ENCODE assay signal across 19 cellular contexts in the genomic region with DNA sequence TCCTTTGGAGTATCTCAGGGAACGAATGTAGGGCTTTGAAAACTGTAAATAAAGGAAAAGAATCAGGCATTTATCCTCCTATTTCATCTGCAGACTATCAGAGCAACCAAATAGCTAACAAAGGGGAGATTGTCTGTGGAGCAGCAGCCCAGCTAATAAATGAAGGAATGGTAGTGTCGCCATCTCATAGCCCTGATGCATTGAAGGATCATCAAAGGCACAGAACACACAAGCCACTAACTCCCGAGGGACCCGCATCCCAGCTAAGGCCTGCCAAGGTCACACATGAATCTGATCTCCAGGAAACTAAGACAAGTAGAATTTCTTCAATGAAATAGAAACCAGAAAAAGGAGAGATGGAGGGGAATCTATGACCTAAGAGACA. TPM values are rescaled to one million over a fixed set of nuclear protein-coding genes. Genes with fewer than 3 reads are reported as not detected.
A peak's percentile ranks its signal among the peaks of the same experiment; 100 is the strongest.
DNase-seq lines count a peak whose midpoint lies in the region; ATAC-seq and TF ChIP-seq lines count a peak whose summit lies in the region.
"Had no signal": no experiment of that assay in that cellular context is flagged by ENCODE, and none has a peak within 500 bp of the region (broad histone marks: within the 10 kb centered on the region; RNA-seq: fewer than 3 reads in every experiment).

No MANE protein-coding gene starts in this region.

- H3K9ac ChIP-seq in BLaER1: no peak overlapping the region

- H3K27me3 ChIP-seq in BLaER1: no peaks in the 10 kb centered on the region
- H3K27me3 ChIP-seq: right atrium auricular region had no signal

- H3K4me3 ChIP-seq in BLaER1: no peak overlapping the region
- H3K4me3 ChIP-seq in coronary artery: peak overlapping the region; percentile 23
- H3K4me3 ChIP-seq: right atrium auricular region had no signal

- H3K4me3 Mint-ChIP-seq in HFFc6 (peak overlapping the region; percentile 68; the same call in 1 of the 2 replicates), neural crest cell (peak overlapping the region; percentile 49)
- H3K4me3 Mint-ChIP-seq: activated naive CD8-positive, alpha-beta T cell treated with anti-CD3 and anti-CD28 coated beads, Interleukin-2, amount 50 U/mL, for 24 hours; H9 had no signal

- ATAC-seq in GM18858 (IDR thresholded peaks at IDR 0.05; ENCODE audit: unreplicated experiment) (no peak), HG03342 (IDR thresholded peaks at IDR 0.05; ENCODE audit: unreplicated experiment) (no peak)
- ATAC-seq: activated naive CD8-positive, alpha-beta T cell treated with anti-CD3 and anti-CD28 coated beads, Interleukin-2, amount 50 U/mL, for 24 hours had no signal

- H3K9me3 ChIP-seq in BLaER1: no peaks in the 10 kb centered on the region
- H3K9me3 ChIP-seq: right atrium auricular region had no signal

- H3K36me3 ChIP-seq in BLaER1: peaks cover 41% of the 10 kb centered on the region

- TF ChIP-seq CTCF in HFFc6 (IDR thresholded peaks at IDR 0.05): no peak
- TF ChIP-seq CTCF in coronary artery (IDR thresholded peaks at IDR 0.05): no peak
- no peak for TF ChIP-seq CTCF in neural crest cell (conservative IDR thresholded peaks at IDR 0.05)

- peak overlapping the region; percentile 60 for H3K4me2 ChIP-seq in BLaER1

- H3K4me1 Mint-ChIP-seq in HFFc6 (ENCODE audit: low read depth) (peaks cover 65% of the 10 kb centered on the region), neural crest cell (peaks cover 40% of the 10 kb centered on the region)

- DNase-seq in HFFc6 (no peak), coronary artery (ENCODE audit: low spot score) (no peak), neural crest cell (ENCODE audit: low read depth, low spot score) (no peak), NCI-H2196 treated with DMSO at 0.1 percent for 48 hours (lab: John Stamatoyannopoulos, UW; ENCODE audit: unreplicated experiment) (no peak), AG20443 (ENCODE audit: low spot score) (no peak)
- DNase-seq: activated CD4-positive, CD25-positive, alpha-beta regulatory T cell; activated naive CD8-positive, alpha-beta T cell treated with anti-CD3 and anti-CD28 coated beads, Interleukin-2, amount 50 U/mL, for 24 hours; effector CD4-positive, alpha-beta T cell; H9; NCI-H1436 treated with DMSO at 0.1 percent for 48 hours; Right ventricle myocardium superior had no signal

- H3K27ac ChIP-seq in BLaER1 (no peak overlapping the region), coronary artery (no peak overlapping the region)
- H3K27ac ChIP-seq: right atrium auricular region had no signal

- H3K9me3 Mint-ChIP-seq in HFFc6 (no peaks in the 10 kb centered on the region), neural crest cell (peaks cover 10% of the 10 kb centered on the region)
- H3K9me3 Mint-ChIP-seq: activated naive CD8-positive, alpha-beta T cell treated with anti-CD3 and anti-CD28 coated beads, Interleukin-2, amount 50 U/mL, for 24 hours had no signal

- peak overlapping the region; percentile 80 for H3K27ac Mint-ChIP-seq in HFFc6
- peak overlapping the region; percentile 22 for H3K27ac Mint-ChIP-seq in neural crest cell (ENCODE audit: unreplicated experiment)
- H3K27ac Mint-ChIP-seq: activated naive CD8-positive, alpha-beta T cell treated with anti-CD3 and anti-CD28 coated beads, Interleukin-2, amount 50 U/mL, for 24 hours had no signal

- peaks cover 23% of the 10 kb centered on the region for H3K4me1 ChIP-seq in BLaER1
- H3K4me1 ChIP-seq: right atrium auricular region had no signal

- H4K20me1 ChIP-seq in BLaER1: no peaks in the 10 kb centered on the region

- peaks cover 31% of the 10 kb centered on the region for H3K36me3 Mint-ChIP-seq in HFFc6 (ENCODE audit: low read depth)
- peaks cover 51% of the 10 kb centered on the region for H3K36me3 Mint-ChIP-seq in neural crest cell (ENCODE audit: low read depth)

- H3K27me3 Mint-ChIP-seq in HFFc6 (ENCODE audit: insufficient read depth) (peaks cover 1% of the 10 kb centered on the region), neural crest cell (ENCODE audit: low read depth) (no peaks in the 10 kb centered on the region)
- H3K27me3 Mint-ChIP-seq: activated naive CD8-positive, alpha-beta T cell treated with anti-CD3 and anti-CD28 coated beads, Interleukin-2, amount 50 U/mL, for 24 hours had no signal

RNA-seq across cellular contexts. Expression of gene CALML5, which starts 38.2 kb away (rescaled TPM):
- not detected for total RNA-seq in HFFc6 (2021; fragmentation: NEBNext Ultra II Directional; extraction: Animal tissue kit (Norgen Biotek cat#: 25700))
- not detected in 2 replicates for total RNA-seq in neural crest cell
- total RNA-seq: activated CD8-positive, alpha-beta memory T cell treated with anti-CD3 and anti-CD28 coated beads for 36 hours; H9; mononuclear cell; right atrium auricular region; Right ventricle myocardium superior; T-helper 1 cell treated with Interleukin-12 subunit alpha and Interleukin-12 subunit beta and Interleukin-4 antibody, amounts not matched to agents 30 ng/mL and 1 ng/mL, for 36 hours had no signal

RNA-seq across cellular contexts. Expression of gene NET1, which starts 48.8 kb away (rescaled TPM):
- total RNA-seq in HFFc6 (2021; fragmentation: NEBNext Ultra II Directional; extraction: Animal tissue kit (Norgen Biotek cat#: 25700)): 10 to 100 TPM; 65.1 to 92.9 (median 86.6) TPM
- total RNA-seq in neural crest cell: 70.2 and 74.2 TPM in 2 replicates

RNA-seq across cellular contexts. Expression of gene TUBAL3, which starts 56.6 kb away (rescaled TPM):
- total RNA-seq in HFFc6 (2021; fragmentation: NEBNext Ultra II Directional; extraction: Animal tissue kit (Norgen Biotek cat#: 25700)): not detected
- total RNA-seq in neural crest cell: not detected in 2 replicates
- total RNA-seq: activated CD8-positive, alpha-beta memory T cell treated with anti-CD3 and anti-CD28 coated beads for 36 hours; H9; HT1080; mononuclear cell; T-helper 1 cell treated with Interleukin-12 subunit alpha and Interleukin-12 subunit beta and Interleukin-4 antibody, amounts not matched to agents 30 ng/mL and 1 ng/mL, for 36 hours had no signal
